ENCODE assay signal across 32 cellular contexts in genomic region chr16:1213796-1214372, GRCh38. TPM values are rescaled to one million over a fixed set of nuclear protein-coding genes. Genes with fewer than 3 reads are reported as not detected.
"Had no signal": no experiment of that assay in that cellular context is flagged by ENCODE, and none has a peak within 500 bp of the region (broad histone marks: within the 10 kb centered on the region; RNA-seq: fewer than 3 reads in every experiment).

No MANE protein-coding gene starts in this region.

- DNase-seq: colonic mucosa; cortex of kidney; effector CD8-positive, alpha-beta T cell; effector memory CD8-positive, alpha-beta T cell; endodermal cell; erythroblast; esophagus squamous epithelium; foreskin fibroblast; foreskin melanocyte; gastrocnemius medialis; glutamatergic neuron; head of caudate nucleus; heart right ventricle; hippocampal formation; left cardiac atrium; left lung; left ventricle myocardium superior; lower lobe of right lung; mesenchymal stem cell; mucosa of descending colon had no signal

- ATAC-seq: effector memory CD8-positive, alpha-beta T cell; esophagus mucosa; gastrocnemius medialis; heart right ventricle; left cardiac atrium; left lung; left ventricle myocardium superior; lower lobe of right lung; mucosa of descending colon had no signal

- H3K4me3 ChIP-seq: colonic mucosa, esophagus squamous epithelium, gastrocnemius medialis, heart right ventricle, left lung, lower lobe of right lung, mucosa of descending colon had no signal

- H3K9me3 ChIP-seq: colonic mucosa, esophagus squamous epithelium, gastrocnemius medialis, heart right ventricle, left lung, lower lobe of right lung, mucosa of descending colon had no signal

- FAIRE-seq: endometrium, islet of Langerhans, keratinocyte had no signal

- H3K27ac ChIP-seq: colonic mucosa, epithelial cell of prostate, esophagus squamous epithelium, gastrocnemius medialis, heart right ventricle, left lung, lower lobe of right lung had no signal

- H3K4me1 ChIP-seq: colonic mucosa, esophagus squamous epithelium, gastrocnemius medialis, heart right ventricle, left lung, lower lobe of right lung had no signal

- H3K27me3 ChIP-seq: colonic mucosa, gastrocnemius medialis, heart right ventricle had no signal

- H3K36me3 ChIP-seq: colonic mucosa, gastrocnemius medialis, heart right ventricle, left lung, lower lobe of right lung had no signal

RNA-seq across cellular contexts. Expression of gene TPSG1, which starts 11.2 kb away (rescaled TPM):
- total RNA-seq: dermis microvascular lymphatic vessel endothelial cell, endodermal cell, glomerular endothelial cell, kidney epithelial cell, left ventricle myocardium superior, lung microvascular endothelial cell, mesenteric fat pad, mesothelial cell of epicardium, myocyte had no signal
- polyA plus RNA-seq: keratinocyte had no signal

RNA-seq across cellular contexts. Expression of gene TPSB2, which starts 16.1 kb away (rescaled TPM):
- total RNA-seq: dermis microvascular lymphatic vessel endothelial cell, endodermal cell, glomerular endothelial cell, kidney epithelial cell, lung microvascular endothelial cell, mesothelial cell of epicardium, myocyte had no signal
- polyA plus RNA-seq: keratinocyte had no signal

RNA-seq across cellular contexts. Expression of gene TPSAB1, which starts 26.6 kb away (rescaled TPM):
- total RNA-seq: dermis microvascular lymphatic vessel endothelial cell, endodermal cell, glomerular endothelial cell, kidney epithelial cell, lung microvascular endothelial cell, mesothelial cell of epicardium, myocyte had no signal
- polyA plus RNA-seq: keratinocyte had no signal

RNA-seq across cellular contexts. Expression of gene TPSD1, which starts 42.0 kb away (rescaled TPM):
- total RNA-seq: dermis microvascular lymphatic vessel endothelial cell, endodermal cell, esophagus mucosa, glomerular endothelial cell, kidney epithelial cell, lung microvascular endothelial cell, mesenteric fat pad, mesothelial cell of epicardium, myocyte had no signal
- polyA plus RNA-seq: keratinocyte had no signal
